ENCODE assay signal across 1 cellular context in genomic region chr11:331332-332060, GRCh38.
TF ChIP-seq lines count a peak whose summit lies in the region.

No MANE protein-coding gene starts in this region.

TF ChIP-seq in GM12878, 131 proteins besides CTCF, POLR2A, EP300 and RAD21:
- TF ChIP-seq RUNX3 (IDR thresholded peaks at IDR 0.05; ENCODE audit: low read length) (no peak), NFIC (IDR thresholded peaks at IDR 0.05; ENCODE audit: low read depth, low read length) (peak; percentile 9; the same call in 1 of the 2 replicates), IRF3 (IDR thresholded peaks at IDR 0.05) (no peak), SP1 (IDR thresholded peaks at IDR 0.05; ENCODE audit: low read depth, low read length) (peak; percentile 4)
